In genomic region chr19:18861917-18862316, GRCh38 we compare ENCODE assay signal across 1 cellular context.
TF ChIP-seq lines count a peak whose summit lies in the region.

No MANE protein-coding gene starts in this region.

TF ChIP-seq in HepG2, 621 proteins besides CTCF, POLR2A, EP300 and RAD21:
- TF ChIP-seq ZNF430 (CRISPR knock-in tag; IDR thresholded peaks at IDR 0.05), result no peak
- no peak for TF ChIP-seq BHLHE40 (IDR thresholded peaks at IDR 0.05; ENCODE audit: low read length)
- no peak for TF ChIP-seq BRF2 (CRISPR knock-in tag; IDR thresholded peaks at IDR 0.05)
- TF ChIP-seq AGO2 (optimal IDR thresholded peaks at IDR 0.05; ENCODE audit: low read depth, low read length), result peak; percentile 55
- TF ChIP-seq ZNF382 (CRISPR knock-in tag; IDR thresholded peaks at IDR 0.05; ENCODE audit: borderline replicate concordance), result no peak
- TF ChIP-seq TBP (CRISPR knock-in tag; IDR thresholded peaks at IDR 0.05), result no peak
